ENCODE assay signal across 18 cellular contexts in genomic region chr17:42185497-42185860, GRCh38. TPM values are rescaled to one million over a fixed set of nuclear protein-coding genes. Genes with fewer than 3 reads are reported as not detected.
"Had no signal": no experiment of that assay in that cellular context is flagged by ENCODE, and none has a peak within 500 bp of the region (broad histone marks: within the 10 kb centered on the region; RNA-seq: fewer than 3 reads in every experiment).

No MANE protein-coding gene starts in this region.

- DNase-seq: activated CD4-positive, CD25-positive, alpha-beta regulatory T cell; activated effector memory CD4-positive, alpha-beta T cell treated with anti-CD3 and anti-CD28 coated beads, Interleukin-2, amount 50 U/mL, for 16 hours; amniotic stem cell; body of pancreas; dorsolateral prefrontal cortex; left colon; naive B cell; sigmoid colon; substantia nigra; transverse colon had no signal

- H3K9me3 ChIP-seq: body of pancreas, esophagus muscularis mucosa, psoas muscle, sigmoid colon, transverse colon had no signal

- H3K4me3 ChIP-seq: body of pancreas, esophagus muscularis mucosa, psoas muscle, sigmoid colon, transverse colon had no signal

- H3K36me3 Mint-ChIP-seq: naive B cell had no signal

- H3K36me3 ChIP-seq: transverse colon had no signal

- H3K27me3 Mint-ChIP-seq: naive B cell had no signal

- H3K27me3 ChIP-seq: dorsolateral prefrontal cortex had no signal

- H3K27ac ChIP-seq: body of pancreas, esophagus muscularis mucosa, psoas muscle had no signal

- ATAC-seq: activated naive CD4-positive, alpha-beta T cell treated with anti-CD3 and anti-CD28 coated beads, Interleukin-2, amount 50 U/mL, for 72 hours; body of pancreas; psoas muscle had no signal

- H3K9me3 Mint-ChIP-seq: activated naive CD4-positive, alpha-beta T cell treated with anti-CD3 and anti-CD28 coated beads, Interleukin-2, amount 50 U/mL, for 72 hours had no signal

RNA-seq across cellular contexts. Expression of gene HCRT, which starts 0.2 kb away (rescaled TPM):
- total RNA-seq: activated naive CD4-positive, alpha-beta T cell treated with anti-CD3 and anti-CD28 coated beads, Interleukin-2, amount 50 U/mL, for 72 hours; body of pancreas; chondrocyte; esophagus muscularis mucosa; fibroblast of villous mesenchyme; left colon; lung microvascular endothelial cell; osteoblast; psoas muscle; sigmoid colon; T-helper 1 cell treated with Interleukin-12 subunit alpha and Interleukin-12 subunit beta and Interleukin-4 antibody, amounts not matched to agents 30 ng/mL and 1 ng/mL, for 36 hours; transverse colon had no signal
- polyA plus RNA-seq: psoas muscle, sigmoid colon had no signal

RNA-seq across cellular contexts. Expression of gene KCNH4, which starts 4.5 kb away (rescaled TPM):
- total RNA-seq: body of pancreas, chondrocyte, fibroblast of villous mesenchyme, osteoblast, sigmoid colon, transverse colon had no signal
